3 cellular contexts compared by ENCODE assay signal in the genomic region with DNA sequence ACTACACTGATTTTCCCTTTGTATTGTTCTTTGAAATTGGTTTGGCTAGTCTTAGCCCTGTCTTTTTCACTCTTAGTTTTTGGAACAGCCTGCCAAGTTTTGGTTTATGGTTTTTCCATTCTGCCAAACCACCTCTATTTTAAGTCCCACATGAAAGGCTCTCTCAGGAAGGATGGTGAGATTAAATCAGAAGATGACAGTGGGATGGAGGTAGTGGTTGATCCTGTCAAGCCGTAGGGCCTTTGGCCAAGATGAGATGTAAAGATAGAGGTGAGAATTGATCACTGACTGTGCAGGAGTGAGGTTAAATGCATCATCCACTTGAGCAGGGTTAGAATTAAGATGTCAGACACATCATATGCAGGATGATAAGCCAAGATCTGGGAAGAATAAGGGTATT.
A peak's percentile ranks its signal among the peaks of the same experiment; 100 is the strongest.
TF ChIP-seq lines count a peak whose summit lies in the region.

No MANE protein-coding gene starts in this region.

TF ChIP-seq in SK-N-SH, 30 proteins besides CTCF, POLR2A, EP300 and RAD21 (continued from another document and continues in another):
- no peak for TF ChIP-seq ZBTB33 (IDR thresholded peaks at IDR 0.05; ENCODE audit: borderline replicate concordance, low read depth)
- TF ChIP-seq FOSL2 (IDR thresholded peaks at IDR 0.05; ENCODE audit: borderline replicate concordance, low read depth), result no peak
- no peak for TF ChIP-seq YY1 (IDR thresholded peaks at IDR 0.05; ENCODE audit: low read depth)
- no peak for TF ChIP-seq FOXJ3 (CRISPR knock-in tag; IDR thresholded peaks at IDR 0.05)
- TF ChIP-seq, protein P1, sequence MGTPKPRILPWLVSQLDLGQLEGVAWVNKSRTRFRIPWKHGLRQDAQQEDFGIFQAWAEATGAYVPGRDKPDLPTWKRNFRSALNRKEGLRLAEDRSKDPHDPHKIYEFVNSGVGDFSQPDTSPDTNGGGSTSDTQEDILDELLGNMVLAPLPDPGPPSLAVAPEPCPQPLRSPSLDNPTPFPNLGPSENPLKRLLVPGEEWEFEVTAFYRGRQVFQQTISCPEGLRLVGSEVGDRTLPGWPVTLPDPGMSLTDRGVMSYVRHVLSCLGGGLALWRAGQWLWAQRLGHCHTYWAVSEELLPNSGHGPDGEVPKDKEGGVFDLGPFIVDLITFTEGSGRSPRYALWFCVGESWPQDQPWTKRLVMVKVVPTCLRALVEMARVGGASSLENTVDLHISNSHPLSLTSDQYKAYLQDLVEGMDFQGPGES (IDR thresholded peaks at IDR 0.05; ENCODE audit: low read depth, low read length), result no peak
- TF ChIP-seq RXRA (IDR thresholded peaks at IDR 0.05; ENCODE audit: borderline replicate concordance, low read depth), result no peak
- no peak for TF ChIP-seq NRF1 (IDR thresholded peaks at IDR 0.05; ENCODE audit: low read depth, low read length)
- TF ChIP-seq TEAD4 (IDR thresholded peaks at IDR 0.05; ENCODE audit: borderline replicate concordance, insufficient read depth), result peak; percentile 60; the same call in 1 of the 2 replicates
- TF ChIP-seq, protein P2, sequence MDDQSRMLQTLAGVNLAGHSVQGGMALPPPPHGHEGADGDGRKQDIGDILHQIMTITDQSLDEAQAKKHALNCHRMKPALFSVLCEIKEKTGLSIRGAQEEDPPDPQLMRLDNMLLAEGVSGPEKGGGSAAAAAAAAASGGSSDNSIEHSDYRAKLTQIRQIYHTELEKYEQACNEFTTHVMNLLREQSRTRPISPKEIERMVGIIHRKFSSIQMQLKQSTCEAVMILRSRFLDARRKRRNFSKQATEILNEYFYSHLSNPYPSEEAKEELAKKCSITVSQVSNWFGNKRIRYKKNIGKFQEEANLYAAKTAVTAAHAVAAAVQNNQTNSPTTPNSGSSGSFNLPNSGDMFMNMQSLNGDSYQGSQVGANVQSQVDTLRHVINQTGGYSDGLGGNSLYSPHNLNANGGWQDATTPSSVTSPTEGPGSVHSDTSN (IDR thresholded peaks at IDR 0.05), result peak; percentile 69
- no peak for TF ChIP-seq GATA2 (CRISPR knock-in tag; IDR thresholded peaks at IDR 0.05)
- TF ChIP-seq USF2 (IDR thresholded peaks at IDR 0.05; ENCODE audit: borderline replicate concordance, low read depth, low read length), result no peak
- TF ChIP-seq SMC3 (IDR thresholded peaks at IDR 0.05; ENCODE audit: low read depth, low read length), result no peak
- TF ChIP-seq ELF1 (IDR thresholded peaks at IDR 0.05), result no peak
- TF ChIP-seq MAX (IDR thresholded peaks at IDR 0.05; ENCODE audit: low read depth), result no peak
- no peak for TF ChIP-seq CHD2 (IDR thresholded peaks at IDR 0.05; ENCODE audit: low read length, partially characterized antibody)
- TF ChIP-seq JUND (IDR thresholded peaks at IDR 0.05), result peak; percentile 61

TF ChIP-seq in SK-N-SH treated with all-trans-retinoic acid at 6 μM for 48 hours, 23 proteins besides CTCF, POLR2A, EP300 and RAD21 (continued from another document):
- TF ChIP-seq, protein P3, sequence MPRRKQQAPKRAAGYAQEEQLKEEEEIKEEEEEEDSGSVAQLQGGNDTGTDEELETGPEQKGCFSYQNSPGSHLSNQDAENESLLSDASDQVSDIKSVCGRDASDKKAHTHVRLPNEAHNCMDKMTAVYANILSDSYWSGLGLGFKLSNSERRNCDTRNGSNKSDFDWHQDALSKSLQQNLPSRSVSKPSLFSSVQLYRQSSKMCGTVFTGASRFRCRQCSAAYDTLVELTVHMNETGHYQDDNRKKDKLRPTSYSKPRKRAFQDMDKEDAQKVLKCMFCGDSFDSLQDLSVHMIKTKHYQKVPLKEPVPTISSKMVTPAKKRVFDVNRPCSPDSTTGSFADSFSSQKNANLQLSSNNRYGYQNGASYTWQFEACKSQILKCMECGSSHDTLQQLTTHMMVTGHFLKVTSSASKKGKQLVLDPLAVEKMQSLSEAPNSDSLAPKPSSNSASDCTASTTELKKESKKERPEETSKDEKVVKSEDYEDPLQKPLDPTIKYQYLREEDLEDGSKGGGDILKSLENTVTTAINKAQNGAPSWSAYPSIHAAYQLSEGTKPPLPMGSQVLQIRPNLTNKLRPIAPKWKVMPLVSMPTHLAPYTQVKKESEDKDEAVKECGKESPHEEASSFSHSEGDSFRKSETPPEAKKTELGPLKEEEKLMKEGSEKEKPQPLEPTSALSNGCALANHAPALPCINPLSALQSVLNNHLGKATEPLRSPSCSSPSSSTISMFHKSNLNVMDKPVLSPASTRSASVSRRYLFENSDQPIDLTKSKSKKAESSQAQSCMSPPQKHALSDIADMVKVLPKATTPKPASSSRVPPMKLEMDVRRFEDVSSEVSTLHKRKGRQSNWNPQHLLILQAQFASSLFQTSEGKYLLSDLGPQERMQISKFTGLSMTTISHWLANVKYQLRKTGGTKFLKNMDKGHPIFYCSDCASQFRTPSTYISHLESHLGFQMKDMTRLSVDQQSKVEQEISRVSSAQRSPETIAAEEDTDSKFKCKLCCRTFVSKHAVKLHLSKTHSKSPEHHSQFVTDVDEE (CRISPR knock-in tag; IDR thresholded peaks at IDR 0.05), result no peak
- no peak for TF ChIP-seq GLIS3 (CRISPR knock-in tag; IDR thresholded peaks at IDR 0.05)
- TF ChIP-seq ZNF565 (CRISPR knock-in tag; conservative IDR thresholded peaks at IDR 0.05; ENCODE audit: low read depth), result no peak
- no peak for TF ChIP-seq TCF4 (CRISPR knock-in tag; IDR thresholded peaks at IDR 0.05; ENCODE audit: borderline replicate concordance)
- no peak for TF ChIP-seq SNAI2 (CRISPR knock-in tag; IDR thresholded peaks at IDR 0.05)
- TF ChIP-seq ESRRG (CRISPR knock-in tag; IDR thresholded peaks at IDR 0.05), result no peak
- TF ChIP-seq, protein P4, sequence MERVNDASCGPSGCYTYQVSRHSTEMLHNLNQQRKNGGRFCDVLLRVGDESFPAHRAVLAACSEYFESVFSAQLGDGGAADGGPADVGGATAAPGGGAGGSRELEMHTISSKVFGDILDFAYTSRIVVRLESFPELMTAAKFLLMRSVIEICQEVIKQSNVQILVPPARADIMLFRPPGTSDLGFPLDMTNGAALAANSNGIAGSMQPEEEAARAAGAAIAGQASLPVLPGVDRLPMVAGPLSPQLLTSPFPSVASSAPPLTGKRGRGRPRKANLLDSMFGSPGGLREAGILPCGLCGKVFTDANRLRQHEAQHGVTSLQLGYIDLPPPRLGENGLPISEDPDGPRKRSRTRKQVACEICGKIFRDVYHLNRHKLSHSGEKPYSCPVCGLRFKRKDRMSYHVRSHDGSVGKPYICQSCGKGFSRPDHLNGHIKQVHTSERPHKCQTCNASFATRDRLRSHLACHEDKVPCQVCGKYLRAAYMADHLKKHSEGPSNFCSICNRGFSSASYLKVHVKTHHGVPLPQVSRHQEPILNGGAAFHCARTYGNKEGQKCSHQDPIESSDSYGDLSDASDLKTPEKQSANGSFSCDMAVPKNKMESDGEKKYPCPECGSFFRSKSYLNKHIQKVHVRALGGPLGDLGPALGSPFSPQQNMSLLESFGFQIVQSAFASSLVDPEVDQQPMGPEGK (CRISPR knock-in tag; IDR thresholded peaks at IDR 0.05; ENCODE audit: borderline replicate concordance), result no peak

TF ChIP-seq in neural cell, 6 proteins besides CTCF, POLR2A, EP300 and RAD21 (continued from another document):
- no peak for TF ChIP-seq REST (IDR thresholded peaks at IDR 0.05; ENCODE audit: borderline replicate concordance)
- peak; percentile 8 for TF ChIP-seq POLR2AphosphoS5 (IDR thresholded peaks at IDR 0.05)
- no peak for TF ChIP-seq MXI1 (conservative IDR thresholded peaks at IDR 0.05; ENCODE audit: poor library complexity, severe bottlenecking)
